8 cellular contexts compared by ENCODE assay signal in genomic region chr17:48131216-48131824, GRCh38. TPM values are rescaled to one million over a fixed set of nuclear protein-coding genes. Genes with fewer than 3 reads are reported as not detected.
DNase-seq lines count a peak whose midpoint lies in the region; ATAC-seq and TF ChIP-seq lines count a peak whose summit lies in the region.

No MANE protein-coding gene starts in this region.

- no peak overlapping the region for H3K4me3 ChIP-seq in SK-N-MC
- no peak overlapping the region for H3K4me3 ChIP-seq in astrocyte of the cerebellum (ENCODE audit: low read depth, low read length)
- H3K4me3 ChIP-seq in hepatocyte, result no peak overlapping the region
- H3K4me3 ChIP-seq in spleen, result no peak overlapping the region

- H3K36me3 ChIP-seq in SK-N-MC (ENCODE audit: insufficient read depth, low read length) (no peaks in the 10 kb centered on the region), hepatocyte (replicated peaks; ENCODE audit: insufficient read depth, low read depth) (no peaks in the 10 kb centered on the region), spleen (peaks cover 0 to 18% (median 4%) of the 10 kb centered on the region in 6 donors)

- TF ChIP-seq CTCF in astrocyte of the cerebellum (IDR thresholded peaks at IDR 0.05; ENCODE audit: low read depth, low read length, missing control alignments) (peak; percentile 88), hepatocyte (IDR thresholded peaks at IDR 0.05; ENCODE audit: poor library complexity) (peak; percentile 75), spleen (IDR thresholded peaks at IDR 0.05 in 8 of 11, conservative IDR thresholded peaks at IDR 0.05 in 3 of 11) (peak; percentile 57 to 91 (median 83))

- no peak overlapping the region for H3K27ac ChIP-seq in SK-N-MC
- H3K27ac ChIP-seq in hepatocyte, result no peak overlapping the region
- H3K27ac ChIP-seq in spleen, result no peak overlapping the region

- no peaks in the 10 kb centered on the region for H3K9me3 ChIP-seq in SK-N-MC (ENCODE audit: low read depth, low read length)
- no peaks in the 10 kb centered on the region for H3K9me3 ChIP-seq in hepatocyte (ENCODE audit: low read depth)
- H3K9me3 ChIP-seq in spleen, result no peaks in the 10 kb centered on the region

- DNase-seq in GM04504 (ENCODE audit: low read depth) (peak; percentile 41), NCI-H1048 (lab: John Stamatoyannopoulos, UW) (peak; percentile 28), SK-N-MC (ENCODE audit: low read depth, low spot score) (peak; percentile 57), astrocyte of the cerebellum (ENCODE audit: low read depth) (peak; percentile 48), hepatocyte (ENCODE audit: low spot score) (peak; percentile 86), spleen (no peak)

- WGBS in hepatocyte (ENCODE audit: low lambda C conversion rate, missing lambda C conversion rate), result 42% methylated on average over 4 of the region's 4 CpGs
- WGBS in spleen, 5 donors, result 55 to 61% (median 60%) methylated on average over 4 of the region's 4 CpGs

- H3K4me2 ChIP-seq in hepatocyte, result no peak overlapping the region

- no peak overlapping the region for H3K9ac ChIP-seq in SK-N-MC (ENCODE audit: insufficient read length)

- H4K20me1 ChIP-seq in hepatocyte (ENCODE audit: insufficient read depth, poor library complexity, severe bottlenecking), result no peaks in the 10 kb centered on the region

- in situ Hi-C loops in astrocyte of the cerebellum (cut with HindIII; ENCODE audit: low sequenced_read_pairs), result no loop called here

- H3K27me3 ChIP-seq in hepatocyte (no peaks in the 10 kb centered on the region), spleen (replicated peaks in 1 of 7) (no peaks in the 10 kb centered on the region)

- H3K79me2 ChIP-seq in hepatocyte, result no peaks in the 10 kb centered on the region

- no peak for TF ChIP-seq POLR2A in spleen (IDR thresholded peaks at IDR 0.05)

- H3K4me1 ChIP-seq in hepatocyte (ENCODE audit: insufficient read depth) (no peaks in the 10 kb centered on the region), spleen (peaks cover 0 to 7% (median 0%) of the 10 kb centered on the region in 6 donors)

- intact Hi-C loops in spleen (cut with DNase I; ENCODE audit: low total_unique reads), result loop anchor here (2.0 to 5.0 kb wide), 2 partner anchors 44 to 107 kb away; no protein-coding TSS in a partner anchor

- ATAC-seq in HG02678 (IDR thresholded peaks at IDR 0.05; ENCODE audit: unreplicated experiment) (no peak), HG03095 (IDR thresholded peaks at IDR 0.05; ENCODE audit: unreplicated experiment) (no peak)

- H3K9me2 ChIP-seq in hepatocyte (replicated peaks; ENCODE audit: insufficient read depth), result no peaks in the 10 kb centered on the region

- no peak overlapping the region for H2AFZ ChIP-seq in hepatocyte

RNA-seq across cellular contexts. Expression of gene SNX11, which starts 23.8 kb away (rescaled TPM):
- total RNA-seq in hepatocyte, result 11.3 and 12.4 TPM in 2 replicates
- polyA plus RNA-seq in hepatocyte, result 9.2 and 13.2 TPM in 2 replicates
- total RNA-seq in spleen, result 10 to 100 TPM; 31.8 to 45.4 (median 39.2) TPM
- polyA plus RNA-seq in spleen, result 10 to 100 TPM; 17.6 to 27.3 (median 26.3) TPM

RNA-seq across cellular contexts. Expression of gene CBX1, which starts 30.0 kb away (rescaled TPM):
- total RNA-seq in hepatocyte (49.0 and 57.0 TPM in 2 replicates), spleen (10 to 100 TPM; 21.6 to 36.2 (median 29.8) TPM)
- polyA plus RNA-seq in hepatocyte (20.7 and 23.5 TPM in 2 replicates), spleen (10 to 100 TPM; 19.6 to 29.8 (median 27.4) TPM)
